ENCODE assay signal across 26 cellular contexts in the genomic region with DNA sequence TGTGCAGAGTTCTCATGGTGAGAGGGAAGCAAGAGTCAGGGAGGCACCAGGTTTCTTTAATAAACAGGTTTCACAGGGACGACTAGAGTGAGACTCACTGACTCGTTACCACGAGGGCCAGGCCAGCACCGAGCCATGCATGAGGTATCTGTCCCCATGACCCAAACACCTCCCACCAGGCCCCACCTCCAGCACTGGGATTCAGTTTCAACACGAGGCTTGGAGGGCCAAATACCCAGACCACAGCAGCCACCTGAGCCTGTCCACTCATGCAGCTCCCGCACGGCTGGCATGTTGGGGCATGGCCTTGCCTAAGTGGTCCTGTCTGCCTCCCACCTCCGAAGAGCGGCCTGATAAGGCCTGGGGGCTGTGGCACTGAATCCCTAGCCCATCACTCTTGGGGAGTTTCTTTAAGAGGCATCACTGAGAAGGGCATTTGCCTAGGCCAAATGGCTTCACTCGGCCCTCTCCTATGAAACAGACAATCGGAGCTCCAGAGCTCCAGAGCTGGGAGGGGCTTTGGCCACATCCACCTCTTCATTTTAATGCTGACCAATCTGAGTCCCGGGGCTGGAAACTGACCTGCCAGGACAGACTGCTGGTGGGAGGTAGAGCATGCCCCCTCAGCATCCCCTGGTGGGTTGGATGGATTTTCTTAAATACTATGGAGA.
DNase-seq lines count a peak whose midpoint lies in the region; ATAC-seq and TF ChIP-seq lines count a peak whose summit lies in the region.
"Had no signal": no experiment of that assay in that cellular context is flagged by ENCODE, and none has a peak within 500 bp of the region (broad histone marks: within the 10 kb centered on the region; RNA-seq: fewer than 3 reads in every experiment).

No MANE protein-coding gene starts in this region.

- H3K4me3 ChIP-seq in CD4-positive, CD25-positive, alpha-beta regulatory T cell (ENCODE audit: low read depth, low read length): no peak overlapping the region
- H3K4me3 ChIP-seq: cardiac muscle cell, GM23338, thyroid gland had no signal

- H3K9me3 ChIP-seq in CD4-positive, CD25-positive, alpha-beta regulatory T cell (ENCODE audit: control insufficient read depth in 2 of 2, low read length in 2 of 2): peaks cover 3 to 4% of the 10 kb centered on the region in 2 experiments
- H3K9me3 ChIP-seq: thyroid gland had no signal

- no peak for ATAC-seq in CD4-positive, CD25-positive, alpha-beta regulatory T cell (ENCODE audit: low read depth in 2 of 2)
- ATAC-seq: GM23338; sciatic nerve; SK-N-SH treated with all-trans-retinoic acid at 6 μM for 48 hours; stimulated activated memory B cell treated with anti-CD40 and anti-IgM and Interleukin-4, amounts not matched to agents 10 μg/mL and 1 μg/mL and 100 μg/mL, for 72 hours had no signal

- H3K27me3 ChIP-seq in CD4-positive, CD25-positive, alpha-beta regulatory T cell (ENCODE audit: control insufficient read depth, insufficient read depth, low read length): no peaks in the 10 kb centered on the region
- H3K27me3 ChIP-seq: cardiac muscle cell, thyroid gland had no signal

- no peaks in the 10 kb centered on the region for H3K36me3 ChIP-seq in CD4-positive, CD25-positive, alpha-beta regulatory T cell (ENCODE audit: control insufficient read depth, insufficient read depth, low read length)
- H3K36me3 ChIP-seq: cardiac muscle cell, thyroid gland had no signal

- peaks cover 5% of the 10 kb centered on the region for H3K27me3 Mint-ChIP-seq in CD4-positive, CD25-positive, alpha-beta regulatory T cell

- DNase-seq in activated CD8-positive, alpha-beta memory T cell treated with anti-CD3 and anti-CD28 coated beads for 24 hours: peak; percentile 56
- DNase-seq in activated CD8-positive, alpha-beta memory T cell treated with anti-CD3 and anti-CD28 coated beads, Interleukin-2, amount 50 U/mL, for 4 hours: no peak
- no peak for DNase-seq in CD4-positive, CD25-positive, alpha-beta regulatory T cell
- peak; percentile 53 for DNase-seq in activated CD8-positive, alpha-beta memory T cell treated with anti-CD3 and anti-CD28 coated beads, Interleukin-2, amount 50 U/mL, for 48 hours
- DNase-seq in left kidney (ENCODE audit: low read depth, low spot score) (peak; percentile 85), GM10266 (ENCODE audit: extremely low spot score) (no peak), SKM-1 (lab: John Stamatoyannopoulos, UW; ENCODE audit: unreplicated experiment) (no peak), NCI-H1048 (lab: John Stamatoyannopoulos, UW) (no peak)
- DNase-seq: activated naive CD4-positive, alpha-beta T cell treated with Interleukin-2 at 50 U/mL for 16 hours; anterior cingulate cortex; Caco-2; DMS79 treated with DMSO at 0.1 percent for 48 hours; HFFc6; hypothalamus; NCI-H1105 treated with DMSO at 0.1 percent for 48 hours; NCI-H2029 treated with DMSO at 0.1 percent for 48 hours; NCI-H2227 treated with DMSO at 0.1 percent for 48 hours; NCI-H748 treated with DMSO at 0.1 percent for 48 hours; RPMI8226; T1000; thyroid gland had no signal

- H3K4me1 Mint-ChIP-seq in CD4-positive, CD25-positive, alpha-beta regulatory T cell: peaks cover 15 to 62% (median 30%) of the 10 kb centered on the region in 4 donors
- H3K4me1 Mint-ChIP-seq: GM23338 had no signal

- peak overlapping the region in 1 of 4 donors; percentile 0 for H3K4me3 Mint-ChIP-seq in CD4-positive, CD25-positive, alpha-beta regulatory T cell
- H3K4me3 Mint-ChIP-seq: GM23338; HFFc6; stimulated activated memory B cell treated with anti-CD40 and anti-IgM and Interleukin-4, amounts not matched to agents 10 μg/mL and 1 μg/mL and 100 μg/mL, for 72 hours had no signal

- peaks cover 0 to 5% (median 2%) of the 10 kb centered on the region in 7 donors for H3K9me3 Mint-ChIP-seq in CD4-positive, CD25-positive, alpha-beta regulatory T cell

- no peak overlapping the region for H3K27ac ChIP-seq in CD4-positive, CD25-positive, alpha-beta regulatory T cell (ENCODE audit: insufficient read depth, low read length, poor library complexity, severe bottlenecking)
- H3K27ac ChIP-seq: cardiac muscle cell, thyroid gland had no signal

- no peaks in the 10 kb centered on the region for H3K36me3 Mint-ChIP-seq in CD4-positive, CD25-positive, alpha-beta regulatory T cell
- H3K36me3 Mint-ChIP-seq: stimulated activated memory B cell treated with anti-CD40 and anti-IgM and Interleukin-4, amounts not matched to agents 10 μg/mL and 1 μg/mL and 100 μg/mL, for 72 hours had no signal

- H3K27ac Mint-ChIP-seq in CD4-positive, CD25-positive, alpha-beta regulatory T cell: peak overlapping the region in 2 of 3 donors; percentile 48 to 84
- H3K27ac Mint-ChIP-seq: GM23338; HFFc6; stimulated activated memory B cell treated with anti-CD40 and anti-IgM and Interleukin-4, amounts not matched to agents 10 μg/mL and 1 μg/mL and 100 μg/mL, for 72 hours had no signal

- no peak for TF ChIP-seq CTCF in GM10266 (IDR thresholded peaks at IDR 0.05; ENCODE audit: control insufficient read depth, insufficient read depth, low read depth, missing control alignments)

- peaks cover 27% of the 10 kb centered on the region for H3K4me1 ChIP-seq in CD4-positive, CD25-positive, alpha-beta regulatory T cell (ENCODE audit: control insufficient read depth, insufficient read depth, low read length, poor library complexity, severe bottlenecking)
- H3K4me1 ChIP-seq: Caco-2, thyroid gland had no signal

Comparison
In these comparisons a context has a peak if more than half of its experiments do, and no peak if none do; other contexts are left out.
1. DNase-seq: peak in activated CD8-positive, alpha-beta memory T cell treated with anti-CD3 and anti-CD28 coated beads for 24 hours (single experiment), activated CD8-positive, alpha-beta memory T cell treated with anti-CD3 and anti-CD28 coated beads, Interleukin-2, amount 50 U/mL, for 48 hours (single experiment) and left kidney (single experiment); none in activated CD8-positive, alpha-beta memory T cell treated with anti-CD3 and anti-CD28 coated beads, Interleukin-2, amount 50 U/mL, for 4 hours (single experiment), CD4-positive, CD25-positive, alpha-beta regulatory T cell (0 of 3), GM10266 (single experiment), SKM-1 (single experiment) and NCI-H1048 (single experiment).